In genomic region chr3:38581774-38582173, GRCh38 we compare ENCODE assay signal across 15 cellular contexts.
DNase-seq lines count a peak whose midpoint lies in the region; ATAC-seq and TF ChIP-seq lines count a peak whose summit lies in the region.
"Had no signal": no experiment of that assay in that cellular context is flagged by ENCODE, and none has a peak within 500 bp of the region (broad histone marks: within the 10 kb centered on the region; RNA-seq: fewer than 3 reads in every experiment).

No MANE protein-coding gene starts in this region.

- no peaks in the 10 kb centered on the region for H3K36me3 Mint-ChIP-seq in osteocyte (ENCODE audit: unreplicated experiment)

- H3K36me3 ChIP-seq in BLaER1, result no peaks in the 10 kb centered on the region

- TF ChIP-seq CTCF in coronary artery (IDR thresholded peaks at IDR 0.05) (no peak), osteocyte (IDR thresholded peaks at IDR 0.05) (no peak)

- H4K20me1 ChIP-seq in BLaER1, result no peaks in the 10 kb centered on the region

- peaks cover 37% of the 10 kb centered on the region for H3K4me1 ChIP-seq in BLaER1

- H3K4me3 ChIP-seq in BLaER1, result no peak overlapping the region
- no peak overlapping the region for H3K4me3 ChIP-seq in coronary artery

- ATAC-seq in HG03571 (IDR thresholded peaks at IDR 0.05; ENCODE audit: unreplicated experiment), result no peak

- peak overlapping the region; percentile 86; the same call in 1 of the 2 replicates for H3K27ac ChIP-seq in BLaER1
- no peak overlapping the region for H3K27ac ChIP-seq in coronary artery
- H3K27ac ChIP-seq: 22Rv1 had no signal

- no peak overlapping the region for H3K4me3 Mint-ChIP-seq in osteocyte (ENCODE audit: unreplicated experiment)

- H3K27ac Mint-ChIP-seq in osteocyte (ENCODE audit: unreplicated experiment), result no peak overlapping the region

- DNase-seq in activated CD4-positive, alpha-beta T cell treated with anti-CD3 and anti-CD28 coated beads for 1 hour, result peak; percentile 2
- DNase-seq in activated CD4-positive, alpha-beta T cell treated with anti-CD3 and anti-CD28 coated beads, Interleukin-2, amount 50 U/mL, for 48 hours, result no peak
- DNase-seq in coronary artery (ENCODE audit: low spot score) (peak; percentile 61), osteocyte (ENCODE audit: extremely low spot score, unreplicated experiment) (peak; percentile 54), NCI-H524 (lab: John Stamatoyannopoulos, UW) (no peak), SIG-M5 treated with dmso at 0.1 percent for 504 hours (lab: John Stamatoyannopoulos, UW; ENCODE audit: unreplicated experiment) (no peak)
- DNase-seq: C1 segment of cervical spinal cord, GOT3, Kasumi-1, NCI-H1105 treated with DMSO at 0.1 percent for 48 hours, NCI-H187 treated with DMSO at 0.1 percent for 48 hours, NCI-H2171 treated with DMSO at 0.1 percent for 48 hours had no signal

- H3K27me3 Mint-ChIP-seq in osteocyte (ENCODE audit: unreplicated experiment), result no peaks in the 10 kb centered on the region

- no peaks in the 10 kb centered on the region for H3K9me3 Mint-ChIP-seq in osteocyte (ENCODE audit: unreplicated experiment)

- H3K9ac ChIP-seq in BLaER1, result no peak overlapping the region

- H3K4me2 ChIP-seq in BLaER1, result peak overlapping the region; percentile 93

- H3K4me1 Mint-ChIP-seq in osteocyte (ENCODE audit: unreplicated experiment), result no peaks in the 10 kb centered on the region

- no peaks in the 10 kb centered on the region for H3K9me3 ChIP-seq in BLaER1

- H3K27me3 ChIP-seq in BLaER1, result no peaks in the 10 kb centered on the region

Comparison
In these comparisons a context has a peak if more than half of its experiments do, and no peak if none do; other contexts are left out.
1. DNase-seq: peak in activated CD4-positive, alpha-beta T cell treated with anti-CD3 and anti-CD28 coated beads for 1 hour (single experiment), coronary artery (single experiment) and osteocyte (single experiment); none in activated CD4-positive, alpha-beta T cell treated with anti-CD3 and anti-CD28 coated beads, Interleukin-2, amount 50 U/mL, for 48 hours (0 of 2), NCI-H524 (0 of 2) and SIG-M5 treated with dmso at 0.1 percent for 504 hours (single experiment).